In genomic region chr12:57850924-57851323, GRCh38 we compare ENCODE assay signal across 9 cellular contexts. TPM values are rescaled to one million over a fixed set of nuclear protein-coding genes. Genes with fewer than 3 reads are reported as not detected.
A peak's percentile ranks its signal among the peaks of the same experiment; 100 is the strongest.
DNase-seq lines count a peak whose midpoint lies in the region; ATAC-seq, FAIRE-seq and TF ChIP-seq lines count a peak whose summit lies in the region.
"Had no signal": no experiment of that assay in that cellular context is flagged by ENCODE, and none has a peak within 500 bp of the region (broad histone marks: within the 10 kb centered on the region; RNA-seq: fewer than 3 reads in every experiment).

No MANE protein-coding gene starts in this region.

- H2BK5ac ChIP-seq in neuronal stem cell (ENCODE audit: low read length): no peak overlapping the region

- H3K18ac ChIP-seq in neuronal stem cell (ENCODE audit: low read length): peak overlapping the region; percentile 68

- no peak overlapping the region for H3K9ac ChIP-seq in neuronal stem cell (ENCODE audit: low read depth, low read length, poor library complexity)

- H4K91ac ChIP-seq in neuronal stem cell (ENCODE audit: low read depth, low read length, poor library complexity): no peak overlapping the region

- H3K27ac ChIP-seq in SJCRH30 (no peak overlapping the region), neuronal stem cell (replicated peaks; ENCODE audit: low read length) (no peak overlapping the region), esophagus squamous epithelium (peak overlapping the region in 1 of 4 donors; percentile 79), pancreas (no peak overlapping the region)

- H3K9me3 ChIP-seq in SJCRH30 (replicated peaks) (peaks cover 6% of the 10 kb centered on the region), neuronal stem cell (replicated peaks in 1 of 2; ENCODE audit: control insufficient read depth in 2 of 2, insufficient read depth in 1 of 2, low read depth in 1 of 2, low read length in 2 of 2) (no peaks in the 10 kb centered on the region), esophagus squamous epithelium (no peaks in the 10 kb centered on the region), pancreas (no peaks in the 10 kb centered on the region)

- H3K4me2 ChIP-seq in neuronal stem cell (ENCODE audit: insufficient read depth, low read length, poor library complexity, severe bottlenecking): no peak overlapping the region

- no peak overlapping the region for H2BK12ac ChIP-seq in neuronal stem cell (ENCODE audit: low read length)

- TF ChIP-seq POLR2A in esophagus squamous epithelium (IDR thresholded peaks at IDR 0.05): no peak

- H2AFZ ChIP-seq in neuronal stem cell (ENCODE audit: low read length): no peak overlapping the region

- H2BK120ac ChIP-seq in neuronal stem cell (ENCODE audit: low read depth, low read length): no peak overlapping the region

- DNase-seq in SJCRH30 (peak; percentile 63 to 84), neuronal stem cell (ENCODE audit: low spot score) (no peak), esophagus squamous epithelium (lab: John Stamatoyannopoulos, UW) (no peak), ecto neural progenitor cell (ENCODE audit: low spot score) (no peak), pancreas (no peak), GM10266 (ENCODE audit: extremely low spot score) (no peak)

- peak overlapping the region; percentile 39 for H2AK5ac ChIP-seq in neuronal stem cell (ENCODE audit: low read depth, low read length)

- intact Hi-C loops in esophagus squamous epithelium (cut with DNase I): no loop called here
- intact Hi-C loops in pancreas (cut with DNase I): no loop called here

- TF ChIP-seq CTCF in esophagus squamous epithelium (IDR thresholded peaks at IDR 0.05) (no peak), pancreas (IDR thresholded peaks at IDR 0.05) (no peak), GM10266 (IDR thresholded peaks at IDR 0.05; ENCODE audit: control insufficient read depth, insufficient read depth, low read depth, missing control alignments) (no peak)

- H3K4me3 ChIP-seq in SJCRH30 (no peak overlapping the region), neuronal stem cell (ENCODE audit: low read length in 2 of 2) (no peak overlapping the region), esophagus squamous epithelium (no peak overlapping the region), pancreas (no peak overlapping the region)

- no peak overlapping the region for H3K23ac ChIP-seq in neuronal stem cell (ENCODE audit: low read depth, low read length, poor library complexity)

- H3K4me1 ChIP-seq in SJCRH30 (peaks cover 13% of the 10 kb centered on the region), neuronal stem cell (ENCODE audit: control insufficient read depth in 2 of 2, insufficient read depth in 1 of 2, low read depth in 1 of 2, low read length in 2 of 2) (peaks cover 20 to 25% of the 10 kb centered on the region in 2 donors), esophagus squamous epithelium (peaks cover 10 to 45% (median 26%) of the 10 kb centered on the region in 3 donors), pancreas (no peaks in the 10 kb centered on the region)

- H3K79me1 ChIP-seq in neuronal stem cell (ENCODE audit: low read depth, low read length): peaks cover 2% of the 10 kb centered on the region

- peak; percentile 62 for ATAC-seq in GM18502 (IDR thresholded peaks at IDR 0.05; ENCODE audit: poor library complexity, unreplicated experiment)
- peak; percentile 41 for ATAC-seq in HG02798 (IDR thresholded peaks at IDR 0.05; ENCODE audit: poor library complexity, unreplicated experiment)
- no peak for ATAC-seq in pancreas
- ATAC-seq: Panc1 had no signal

- no peak overlapping the region for H4K8ac ChIP-seq in neuronal stem cell (ENCODE audit: low read depth, low read length)

- no peak for FAIRE-seq in pancreas (lab: Jason Lieb, UNC)

- H3K27me3 ChIP-seq in SJCRH30 (peaks cover 77% of the 10 kb centered on the region), neuronal stem cell (ENCODE audit: control insufficient read depth in 3 of 3, insufficient read depth in 3 of 3, low read depth in 1 of 3, low read length in 3 of 3) (no peaks in the 10 kb centered on the region), esophagus squamous epithelium (no peaks in the 10 kb centered on the region), pancreas (no peaks in the 10 kb centered on the region)

- no peak overlapping the region for H2BK15ac ChIP-seq in neuronal stem cell (ENCODE audit: low read length)

- WGBS in neuronal stem cell (ENCODE audit: extremely low coverage in 2 of 2, insufficient read length in 2 of 2, insufficient replicate concordance in 1 of 2), 2 donors: no CpG with 5 or more reads among the region's 3 CpGs
- WGBS in esophagus squamous epithelium, 2 donors: 40 to 74% methylated on average over 2 of the region's 3 CpGs
- WGBS in pancreas, 2 donors: 33 to 38% methylated on average over 3 of the region's 3 CpGs

- H3K36me3 ChIP-seq in SJCRH30 (peaks cover 2% of the 10 kb centered on the region; the same call in 1 of the 2 replicates), neuronal stem cell (replicated peaks in 1 of 2; ENCODE audit: control insufficient read depth in 2 of 2, insufficient read depth in 2 of 2, low read length in 2 of 2) (no peaks in the 10 kb centered on the region), esophagus squamous epithelium (no peaks in the 10 kb centered on the region), pancreas (no peaks in the 10 kb centered on the region)

- H3K14ac ChIP-seq in neuronal stem cell (ENCODE audit: low read length): no peak overlapping the region

- H3K4ac ChIP-seq in neuronal stem cell (ENCODE audit: low read length): no peak overlapping the region

RNA-seq across cellular contexts. Expression of gene CTDSP2, which starts 4.4 kb away (rescaled TPM):
- total RNA-seq in SJCRH30 (2014; rRNA removed; shearing (Covaris generic)): 803 and 887 TPM in 2 replicates
- polyA plus RNA-seq in neuronal stem cell (2013, experiment 1 of 2): 72.5 TPM
- polyA plus RNA-seq in neuronal stem cell (2013, experiment 2 of 2): 71.9 TPM
- total RNA-seq in esophagus squamous epithelium: 100 to 1,000 TPM in 1 of 4 donors, 10 to 100 TPM in 3; 47.1 to 120 (median 71.7) TPM
- 100 to 1,000 TPM in 2 of 6 donors, 10 to 100 TPM in 4; 88.8 to 165 (median 94.5) TPM for total RNA-seq in pancreas
- polyA plus RNA-seq in pancreas: 10 to 100 TPM; 38.7 to 48.6 TPM

RNA-seq across cellular contexts. Expression of gene AVIL, which starts 32.4 kb away (rescaled TPM):
- 107 and 111 TPM in 2 replicates for total RNA-seq in SJCRH30 (2014; rRNA removed; shearing (Covaris generic))
- 0.15 TPM for polyA plus RNA-seq in neuronal stem cell (2013, experiment 1 of 2)
- 0.17 TPM for polyA plus RNA-seq in neuronal stem cell (2013, experiment 2 of 2)
- total RNA-seq in esophagus squamous epithelium (1 to 10 TPM; 1.9 to 3.4 (median 2.5) TPM), pancreas (10 to 100 TPM in 1 of 6 donors, 1 to 10 TPM in 5; 1.6 to 11.7 (median 3.7) TPM)
- polyA plus RNA-seq in pancreas: 10 to 100 TPM; 11.7 to 15.9 TPM

Comparison
In these comparisons a context has a peak if more than half of its experiments do, and no peak if none do; other contexts are left out.
1. ATAC-seq: peak in GM18502 (single experiment) and HG02798 (single experiment); none in pancreas (0 of 4).
2. DNase-seq: peak in SJCRH30 (2 of 2); none in neuronal stem cell (single experiment), esophagus squamous epithelium (single experiment), ecto neural progenitor cell (single experiment), pancreas (0 of 6) and GM10266 (single experiment).